8 cellular contexts compared by ENCODE assay signal in genomic region chr7:29243777-29244655, GRCh38. TPM values are rescaled to one million over a fixed set of nuclear protein-coding genes. Genes with fewer than 3 reads are reported as not detected.
A peak's percentile ranks its signal among the peaks of the same experiment; 100 is the strongest.
DNase-seq lines count a peak whose midpoint lies in the region; ATAC-seq and TF ChIP-seq lines count a peak whose summit lies in the region.
"Had no signal": no experiment of that assay in that cellular context is flagged by ENCODE, and none has a peak within 500 bp of the region (broad histone marks: within the 10 kb centered on the region; RNA-seq: fewer than 3 reads in every experiment).

No MANE protein-coding gene starts in this region.

- peak; percentile 43 for ATAC-seq in GM21576 (IDR thresholded peaks at IDR 0.05; ENCODE audit: unreplicated experiment)
- no peak for ATAC-seq in HG02938 (IDR thresholded peaks at IDR 0.05; ENCODE audit: unreplicated experiment)

- H3K4me1 Mint-ChIP-seq in activated naive CD8-positive, alpha-beta T cell (ENCODE audit: low read depth): peaks cover 16% of the 10 kb centered on the region

- no peak overlapping the region for H3K4me3 ChIP-seq in suprapubic skin

- 72% methylated on average over 13 of the region's 13 CpGs for WGBS in suprapubic skin

- no peaks in the 10 kb centered on the region for H3K9me3 Mint-ChIP-seq in activated naive CD8-positive, alpha-beta T cell (ENCODE audit: low read depth)

- TF ChIP-seq POLR2A in suprapubic skin (IDR thresholded peaks at IDR 0.05): no peak

- no peaks in the 10 kb centered on the region for H3K4me1 ChIP-seq in suprapubic skin

- peak overlapping the region; percentile 35 for H3K4me3 Mint-ChIP-seq in activated naive CD8-positive, alpha-beta T cell

- H3K27me3 ChIP-seq in suprapubic skin: no peaks in the 10 kb centered on the region

- peak; percentile 55 for DNase-seq in NCI-H69 (lab: John Stamatoyannopoulos, UW)
- DNase-seq in stimulated activated CD4-positive, alpha-beta T cell treated with anti-CD3 and anti-CD28 coated beads, Interleukin-4, amount 100 ng/mL, for 4 hours: peak; percentile 20 to 37
- no peak for DNase-seq in suprapubic skin (ENCODE audit: low spot score in 2 of 2)
- no peak for DNase-seq in foreskin melanocyte

- H3K27ac ChIP-seq in suprapubic skin: no peak overlapping the region
- H3K27ac ChIP-seq: KMS-11 had no signal

- H3K27ac Mint-ChIP-seq in activated naive CD8-positive, alpha-beta T cell: peak overlapping the region; percentile 62

- H3K27me3 Mint-ChIP-seq in activated naive CD8-positive, alpha-beta T cell: no peaks in the 10 kb centered on the region

- TF ChIP-seq EP300 in suprapubic skin (IDR thresholded peaks at IDR 0.05): no peak

- no peak for TF ChIP-seq CTCF in suprapubic skin (IDR thresholded peaks at IDR 0.05)

- no peaks in the 10 kb centered on the region for H3K36me3 Mint-ChIP-seq in activated naive CD8-positive, alpha-beta T cell

- H3K9me3 ChIP-seq in suprapubic skin: no peaks in the 10 kb centered on the region

- H3K36me3 ChIP-seq in suprapubic skin: no peaks in the 10 kb centered on the region

RNA-seq across cellular contexts. Expression of gene CHN2, which starts 49.4 kb away (rescaled TPM):
- total RNA-seq in suprapubic skin: 1 to 10 TPM; 3.3 to 9.6 (median 6.2) TPM

Comparison
In these comparisons a context has a peak if more than half of its experiments do, and no peak if none do; other contexts are left out.
1. DNase-seq: peak in NCI-H69 (single experiment) and stimulated activated CD4-positive, alpha-beta T cell treated with anti-CD3 and anti-CD28 coated beads, Interleukin-4, amount 100 ng/mL, for 4 hours (2 of 2); none in suprapubic skin (0 of 2) and foreskin melanocyte (single experiment).